ENCODE assay signal across 20 cellular contexts in genomic region chr10:114430688-114431413, GRCh38. TPM values are rescaled to one million over a fixed set of nuclear protein-coding genes. Genes with fewer than 3 reads are reported as not detected.
DNase-seq lines count a peak whose midpoint lies in the region; ATAC-seq, FAIRE-seq and TF ChIP-seq lines count a peak whose summit lies in the region.
"Had no signal": no experiment of that assay in that cellular context is flagged by ENCODE, and none has a peak within 500 bp of the region (broad histone marks: within the 10 kb centered on the region; RNA-seq: fewer than 3 reads in every experiment).

No MANE protein-coding gene starts in this region.

- H3K27ac Mint-ChIP-seq in activated naive CD4-positive, alpha-beta T cell treated with anti-CD3 and anti-CD28 coated beads, Interleukin-2, amount 50 U/mL, for 24 hours: peak overlapping the region; percentile 25
- peak overlapping the region in 1 of 2 donors; percentile 3 for H3K27ac Mint-ChIP-seq in activated naive CD4-positive, alpha-beta T cell treated with anti-CD3 and anti-CD28 coated beads, Interleukin-2, amount 50 U/mL, for 72 hours
- H3K27ac Mint-ChIP-seq in naive thymus-derived CD8-positive, alpha-beta T cell: peak overlapping the region in 9 of 10 donors; percentile 12 to 84 (median 58)

- no peak overlapping the region for H3K4me3 Mint-ChIP-seq in activated naive CD4-positive, alpha-beta T cell treated with anti-CD3 and anti-CD28 coated beads, Interleukin-2, amount 50 U/mL, for 24 hours
- peak overlapping the region in 1 of 10 donors; percentile 16 for H3K4me3 Mint-ChIP-seq in naive thymus-derived CD8-positive, alpha-beta T cell
- H3K4me3 Mint-ChIP-seq: CD4-positive, alpha-beta T cell had no signal

- no peak for DNase-seq in activated naive CD4-positive, alpha-beta T cell treated with anti-CD3 and anti-CD28 coated beads, Interleukin-2, amount 50 U/mL, for 72 hours (ENCODE audit: low spot score in 2 of 2)
- DNase-seq in Panc1 (ENCODE audit: low read depth, low spot score): no peak
- no peak for DNase-seq in bronchial epithelial cell (ENCODE audit: low read depth)
- no peak for DNase-seq in naive thymus-derived CD8-positive, alpha-beta T cell
- DNase-seq in NCI-H1436 (lab: John Stamatoyannopoulos, UW): no peak
- no peak for DNase-seq in globus pallidus (ENCODE audit: low spot score)
- DNase-seq: CD4-positive, alpha-beta T cell; DMS153; GF-D8; GM23248; Kasumi-1; MG63; NCI-H1092 treated with DMSO at 0.1 percent for 48 hours; NCI-H748 treated with DMSO at 0.1 percent for 48 hours; NK-92 treated with Interleukin-12 subunit alpha and Interleukin-12 subunit beta, amount 100 ng/mL, for 24 hours had no signal

- H3K4me1 Mint-ChIP-seq in activated naive CD4-positive, alpha-beta T cell treated with anti-CD3 and anti-CD28 coated beads, Interleukin-2, amount 50 U/mL, for 24 hours: no peaks in the 10 kb centered on the region
- H3K4me1 Mint-ChIP-seq in naive thymus-derived CD8-positive, alpha-beta T cell: peaks cover 0 to 12% (median 3%) of the 10 kb centered on the region in 4 donors

- no peaks in the 10 kb centered on the region for H3K27me3 Mint-ChIP-seq in activated naive CD4-positive, alpha-beta T cell treated with anti-CD3 and anti-CD28 coated beads, Interleukin-2, amount 50 U/mL, for 24 hours
- no peaks in the 10 kb centered on the region for H3K27me3 Mint-ChIP-seq in naive thymus-derived CD8-positive, alpha-beta T cell
- H3K27me3 Mint-ChIP-seq: CD4-positive, alpha-beta T cell had no signal

- H3K27ac ChIP-seq in Panc1 (ENCODE audit: low read length): peak overlapping the region; percentile 44; the same call in 1 of the 2 replicates
- H3K27ac ChIP-seq: A549, GM23248 had no signal

- POLR2A ChIA-PET in Panc1 (lab: Charles Lee): no interaction called here
- POLR2A ChIA-PET in naive thymus-derived CD8-positive, alpha-beta T cell (lab: Charles Lee): no interaction called here

- H3K4me3 ChIP-seq in Panc1 (ENCODE audit: low read depth in 2 of 2, low read length in 2 of 2) (no peak overlapping the region), bronchial epithelial cell (ENCODE audit: low read depth, low read length) (no peak overlapping the region)
- H3K4me3 ChIP-seq: A549, GM23248, HAP-1, MG63 had no signal

- peaks cover 2% of the 10 kb centered on the region; the same call in 1 of the 2 replicates for H3K36me3 ChIP-seq in Panc1 (ENCODE audit: control insufficient read depth, insufficient read depth, low read length)
- peaks cover 2% of the 10 kb centered on the region for H3K36me3 ChIP-seq in bronchial epithelial cell (ENCODE audit: control insufficient read depth, insufficient read depth, low read length)
- H3K36me3 ChIP-seq: HAP-1 had no signal

- peaks cover 11% of the 10 kb centered on the region for H3K36me3 Mint-ChIP-seq in activated naive CD4-positive, alpha-beta T cell treated with anti-CD3 and anti-CD28 coated beads, Interleukin-2, amount 50 U/mL, for 24 hours
- peaks cover under 1 to 19% of the 10 kb centered on the region in 2 donors for H3K36me3 Mint-ChIP-seq in activated naive CD4-positive, alpha-beta T cell treated with anti-CD3 and anti-CD28 coated beads, Interleukin-2, amount 50 U/mL, for 72 hours
- peaks cover 0 to 61% (median 35%) of the 10 kb centered on the region in 3 donors for H3K36me3 Mint-ChIP-seq in naive thymus-derived CD8-positive, alpha-beta T cell

- no peak for TF ChIP-seq CTCF in Panc1 (IDR thresholded peaks at IDR 0.05)
- TF ChIP-seq CTCF in bronchial epithelial cell (IDR thresholded peaks at IDR 0.05; ENCODE audit: insufficient read depth, low read length, severe bottlenecking): no peak

- intact Hi-C loops in Panc1 (cut with micrococcal nuclease; ENCODE audit: unreplicated experiment): no loop called here

- H3K27me3 ChIP-seq in Panc1 (ENCODE audit: control insufficient read depth, insufficient read depth, low read length) (no peaks in the 10 kb centered on the region), bronchial epithelial cell (ENCODE audit: control insufficient read depth, insufficient read depth, low read length) (no peaks in the 10 kb centered on the region)
- H3K27me3 ChIP-seq: MG63 had no signal

- no TSS peak for BruUV-seq in Panc1 (replicated peaks; lab: Mats Ljungman, UMichigan)

- CTCF ChIA-PET in Panc1 (lab: Charles Lee): interaction anchor here (0.6 kb wide), 1 partner anchor 341 kb away, joined by 4 read pairs; no protein-coding TSS in a partner anchor

- peak; percentile 85 for FAIRE-seq in bronchial epithelial cell (lab: Jason Lieb, UNC)
- FAIRE-seq: A549 had no signal

- peaks cover 38% of the 10 kb centered on the region for H3K4me1 ChIP-seq in Panc1 (ENCODE audit: control insufficient read depth, insufficient read depth, low read length)
- H3K4me1 ChIP-seq: A549 had no signal

- H3K9me3 ChIP-seq in Panc1 (ENCODE audit: control insufficient read depth, insufficient read depth, low read depth, low read length): no peaks in the 10 kb centered on the region
- H3K9me3 ChIP-seq: A549, HAP-1, MG63 had no signal

- no peak for ATAC-seq in activated naive CD4-positive, alpha-beta T cell treated with anti-CD3 and anti-CD28 coated beads, Interleukin-2, amount 50 U/mL, for 72 hours
- no peak for ATAC-seq in Panc1
- ATAC-seq in naive thymus-derived CD8-positive, alpha-beta T cell: no peak
- no peak for ATAC-seq in HG03457 (IDR thresholded peaks at IDR 0.05; ENCODE audit: unreplicated experiment)
- ATAC-seq: A549 had no signal

- H3K9me3 Mint-ChIP-seq in activated naive CD4-positive, alpha-beta T cell treated with anti-CD3 and anti-CD28 coated beads, Interleukin-2, amount 50 U/mL, for 24 hours: no peaks in the 10 kb centered on the region
- no peaks in the 10 kb centered on the region for H3K9me3 Mint-ChIP-seq in activated naive CD4-positive, alpha-beta T cell treated with anti-CD3 and anti-CD28 coated beads, Interleukin-2, amount 50 U/mL, for 72 hours
- no peaks in the 10 kb centered on the region for H3K9me3 Mint-ChIP-seq in naive thymus-derived CD8-positive, alpha-beta T cell
- H3K9me3 Mint-ChIP-seq: CD4-positive, alpha-beta T cell had no signal

- in situ Hi-C loops in Panc1 (cut with HindIII; ENCODE audit: low pct_unique_long_range_greater_than_20kb, low sequenced_read_pairs): no loop called here

RNA-seq across cellular contexts. Expression of gene AFAP1L2, which starts 26.5 kb away (rescaled TPM):
- 1 to 10 TPM in 1 of 2 donors, under 1 TPM in 1; 0.98 to 2.7 TPM for total RNA-seq in activated naive CD4-positive, alpha-beta T cell treated with anti-CD3 and anti-CD28 coated beads, Interleukin-2, amount 50 U/mL, for 72 hours
- total RNA-seq in Panc1 (2021; ENCODE audit: unreplicated experiment) (170 TPM), bronchial epithelial cell (6.8 and 10.8 TPM in 2 replicates)
- 113 TPM for polyA plus RNA-seq in Panc1 (2012; ENCODE audit: insufficient read length)
- total RNA-seq in naive thymus-derived CD8-positive, alpha-beta T cell: 1 to 10 TPM; 1.3 to 1.8 TPM
- 1 to 10 TPM; 1.6 to 2.3 (median 2.2) TPM for polyA plus RNA-seq in naive thymus-derived CD8-positive, alpha-beta T cell
- total RNA-seq: GM23248, NCI-H460 had no signal
- polyA plus RNA-seq: GM23248 had no signal

Comparison
In these comparisons a context has a peak if more than half of its experiments do, and no peak if none do; other contexts are left out.
1. RNA of gene AFAP1L2, which starts 26.5 kb away (total RNA-seq): 170 TPM in Panc1 (single experiment); 6.8 to 10.8 TPM in bronchial epithelial cell, 0.98 to 2.7 TPM in activated naive CD4-positive, alpha-beta T cell treated with anti-CD3 and anti-CD28 coated beads, Interleukin-2, amount 50 U/mL, for 72 hours and 1.3 to 1.8 TPM in naive thymus-derived CD8-positive, alpha-beta T cell; every median in the first group is over 10 times any median in the second.